Comparison of ENCODE assay signal across 25 cellular contexts in the genomic region with DNA sequence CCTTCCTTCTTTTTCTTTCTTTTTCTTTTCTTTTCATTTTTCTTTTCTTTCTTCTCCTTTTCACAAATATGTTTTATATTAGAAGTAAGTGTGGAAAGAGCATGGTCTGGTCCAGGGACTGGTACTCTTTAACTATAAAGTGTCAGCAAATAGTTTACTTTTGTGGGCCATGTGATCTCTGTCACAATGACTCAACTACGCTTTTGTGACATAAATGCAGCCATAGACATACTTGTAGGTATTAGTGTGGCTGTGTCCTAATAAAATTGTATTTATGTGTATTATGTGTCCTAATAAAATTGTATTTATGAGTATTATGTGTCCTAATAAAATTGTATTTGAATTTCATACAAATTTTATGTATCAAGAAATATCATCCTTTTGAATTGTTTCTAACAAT.
"Had no signal": no experiment of that assay in that cellular context is flagged by ENCODE, and none has a peak within 500 bp of the region (broad histone marks: within the 10 kb centered on the region; RNA-seq: fewer than 3 reads in every experiment).

No MANE protein-coding gene starts in this region.

- H3K27me3 ChIP-seq: neutrophil, pancreas, right lobe of liver, sigmoid colon, stomach, thyroid gland, tibial nerve, upper lobe of left lung, vagina had no signal

- H3K4me3 ChIP-seq: pancreas, psoas muscle, right lobe of liver, sigmoid colon, stomach, thoracic aorta, thyroid gland, tibial nerve, upper lobe of left lung, vagina had no signal

- H3K27ac ChIP-seq: neutrophil, pancreas, psoas muscle, right lobe of liver, sigmoid colon, stomach, thoracic aorta, thyroid gland, tibial nerve, upper lobe of left lung, vagina had no signal

- H3K36me3 ChIP-seq: neutrophil, pancreas, right lobe of liver, sigmoid colon, stomach, thoracic aorta, thyroid gland, tibial nerve, upper lobe of left lung, vagina had no signal

- H3K4me1 ChIP-seq: pancreas, psoas muscle, right lobe of liver, sigmoid colon, stomach, thyroid gland, tibial nerve, upper lobe of left lung, vagina had no signal

- H3K9me3 ChIP-seq: pancreas, psoas muscle, right lobe of liver, sigmoid colon, stomach, thoracic aorta, thyroid gland, tibial nerve, upper lobe of left lung, vagina had no signal

- ATAC-seq: naive thymus-derived CD8-positive, alpha-beta T cell; natural killer cell treated with Interleukin-12 subunit alpha and Interleukin-12 subunit beta and Interleukin-15 and Interleukin-18, amount 100 ng/mL, for 72 hours; pancreas; psoas muscle; right lobe of liver; stimulated activated effector memory CD8-positive, alpha-beta T cell treated with anti-CD3 and anti-CD28 coated beads, Interleukin-12 subunit alpha, Interleukin-12 subunit beta, amount 100 ng/mL, for 72 hours; stimulated activated naive B cell treated with anti-CD40 and anti-IgM and Interleukin-4, amounts not matched to agents 10 μg/mL and 1 μg/mL and 100 μg/mL, for 72 hours had no signal

- DNase-seq: naive thymus-derived CD8-positive, alpha-beta T cell; nephron progenitor cell; nucleus accumbens; pancreas; psoas muscle; right cardiac atrium; right lobe of liver; sigmoid colon; small intestine; stimulated activated CD4-positive, alpha-beta T cell treated with anti-CD3 and anti-CD28 coated beads, Interleukin-15, amount 100 ng/mL, for 24 hours; stimulated activated CD4-positive, alpha-beta T cell treated with anti-CD3 and anti-CD28 coated beads, Interleukin-2, amount 100 ng/mL, for 24 hours; stimulated activated CD4-positive, alpha-beta T cell treated with anti-CD3 and anti-CD28 coated beads, Interleukin-2, amount 100 ng/mL, for 48 hours; stimulated activated CD4-positive, alpha-beta T cell treated with anti-CD3 and anti-CD28 coated beads, Interleukin-4, amount 100 ng/mL, for 24 hours; stimulated activated naive B cell treated with anti-CD40 and anti-IgM and Interleukin-4, amounts not matched to agents 10 μg/mL and 1 μg/mL and 100 μg/mL, for 72 hours; stimulated activated naive CD4-positive, alpha-beta T cell treated with Interleukin-2 at 50 U/mL for 16 hours; stomach; thyroid gland; trophoblast cell; upper lobe of left lung had no signal
